ENCODE assay signal across 21 cellular contexts in genomic region chr20:13341737-13342393, GRCh38.
DNase-seq lines count a peak whose midpoint lies in the region; ATAC-seq, FAIRE-seq and TF ChIP-seq lines count a peak whose summit lies in the region.
"Had no signal": no experiment of that assay in that cellular context is flagged by ENCODE, and none has a peak within 500 bp of the region (broad histone marks: within the 10 kb centered on the region; RNA-seq: fewer than 3 reads in every experiment).

No MANE protein-coding gene starts in this region.

- no TSS peak for BruUV-seq in GM12878 (replicated peaks; lab: Mats Ljungman, UMichigan)

- no peak for TF ChIP-seq RAD21 in GM12878 (IDR thresholded peaks at IDR 0.05; ENCODE audit: insufficient read depth, low read depth, low read length)

- SMC1A ChIA-PET in GM12878 (lab: Charles Lee; ENCODE audit: uncharacterized antibody, unreplicated experiment), result interaction anchor here (0.9 to 14.3 kb wide), 11 partner anchors 10 to 205 kb away, joined by 3 to 165 read pairs (median 6); no protein-coding TSS in a partner anchor

- 41% methylated on average over 9 of the region's 9 CpGs for whole genome bisulfite sequencing in GM12878 (ENCODE audit: insufficient coverage, insufficient replicate concordance, low lambda C conversion rate, missing lambda C conversion rate)
- WGBS in suprapubic skin, result 68% methylated on average over 8 of the region's 9 CpGs

- H3K27ac ChIP-seq in GM12878 (ENCODE audit: control insufficient read depth, insufficient read depth), result no peak overlapping the region
- H3K27ac ChIP-seq in suprapubic skin, result peak overlapping the region; percentile 48

- H3K36me3 Mint-ChIP-seq in activated naive CD4-positive, alpha-beta T cell treated with anti-CD3 and anti-CD28 coated beads, Interleukin-2, amount 50 U/mL, for 72 hours, result no peaks in the 10 kb centered on the region
- H3K36me3 Mint-ChIP-seq: activated naive CD4-positive, alpha-beta T cell treated with anti-CD3 and anti-CD28 coated beads, Interleukin-2, amount 10 ng/mL, durations not matched to agents 7 days and 5 days; CD4-positive, CD25-positive, alpha-beta regulatory T cell; natural killer cell had no signal

- no peak overlapping the region for H3K27ac Mint-ChIP-seq in activated naive CD4-positive, alpha-beta T cell treated with anti-CD3 and anti-CD28 coated beads, Interleukin-2, amount 50 U/mL, for 72 hours
- H3K27ac Mint-ChIP-seq: activated naive CD4-positive, alpha-beta T cell treated with anti-CD3 and anti-CD28 coated beads, Interleukin-2, amount 10 ng/mL, durations not matched to agents 7 days and 5 days; CD4-positive, CD25-positive, alpha-beta regulatory T cell; natural killer cell; T-helper 1 cell treated with Interleukin-12 subunit alpha and Interleukin-12 subunit beta and Interleukin-4 antibody, amounts not matched to agents 30 μg/mL and 1 μg/mL, for 36 hours had no signal

- RAD21 ChIA-PET in GM12878 (lab: Charles Lee; ENCODE audit: unreplicated experiment), result interaction anchor here (0.8 to 5.7 kb wide), 6 partner anchors 9 to 221 kb away, joined by 4 to 54 read pairs (median 10); no protein-coding TSS in a partner anchor

- no peak overlapping the region for H3K4me3 ChIP-seq in GM12878
- no peak overlapping the region for H3K4me3 ChIP-seq in suprapubic skin
- H3K4me3 ChIP-seq: lung, uterus had no signal

- no peak for TF ChIP-seq POLR2A in GM12878 (IDR thresholded peaks at IDR 0.05; ENCODE audit: low read depth, low read length)
- TF ChIP-seq POLR2A in suprapubic skin (IDR thresholded peaks at IDR 0.05), result no peak

- no peak overlapping the region for H3K9ac ChIP-seq in GM12878 (ENCODE audit: control insufficient read depth, insufficient read depth, low read length)

- CTCF ChIA-PET in GM12878 (lab: Yijun Ruan, JAX), result interaction anchor here (0.9 to 3.8 kb wide), 6 partner anchors 11 to 232 kb away, joined by 3 to 19 read pairs (median 3); no protein-coding TSS in a partner anchor

- no peak for TF ChIP-seq CTCF in GM12878 (IDR thresholded peaks at IDR 0.05 in 2 of 3, conservative IDR thresholded peaks at IDR 0.05 in 1 of 3; ENCODE audit: control insufficient read depth in 2 of 3, extremely low read depth in 1 of 3, insufficient read depth in 1 of 3, low read depth in 3 of 3, low read length in 3 of 3)
- no peak for TF ChIP-seq CTCF in suprapubic skin (IDR thresholded peaks at IDR 0.05)

- H3K9me3 Mint-ChIP-seq in activated naive CD4-positive, alpha-beta T cell treated with anti-CD3 and anti-CD28 coated beads, Interleukin-2, amount 50 U/mL, for 72 hours, result peaks cover 0 to 7% of the 10 kb centered on the region in 2 donors
- H3K9me3 Mint-ChIP-seq: activated naive CD4-positive, alpha-beta T cell treated with anti-CD3 and anti-CD28 coated beads, Interleukin-2, amount 10 ng/mL, durations not matched to agents 7 days and 5 days; natural killer cell; T-helper 1 cell treated with Interleukin-12 subunit alpha and Interleukin-12 subunit beta and Interleukin-4 antibody, amounts not matched to agents 30 μg/mL and 1 μg/mL, for 36 hours had no signal

- ATAC-seq in activated naive CD4-positive, alpha-beta T cell treated with anti-CD3 and anti-CD28 coated beads, Interleukin-2, amount 50 U/mL, for 72 hours, result peak; percentile 37 to 39
- ATAC-seq in HG02852 (IDR thresholded peaks at IDR 0.05; ENCODE audit: unreplicated experiment) (peak; percentile 52), GM12878 (peak; percentile 35)
- ATAC-seq: HCT116, natural killer cell had no signal

- no peaks in the 10 kb centered on the region for H3K36me3 ChIP-seq in GM12878 (ENCODE audit: control insufficient read depth in 2 of 2, insufficient read depth in 2 of 2, low read length in 1 of 2)
- H3K36me3 ChIP-seq in suprapubic skin, result no peaks in the 10 kb centered on the region
- H3K36me3 ChIP-seq: uterus had no signal

- intact Hi-C loops in GM12878 (cut with micrococcal nuclease; ENCODE audit: unreplicated experiment), result no loop called here

- H3K27me3 ChIP-seq in GM12878 (replicated peaks in 1 of 2; ENCODE audit: control insufficient read depth in 2 of 2, insufficient read depth in 2 of 2, low read length in 1 of 2), result no peaks in the 10 kb centered on the region
- no peaks in the 10 kb centered on the region for H3K27me3 ChIP-seq in suprapubic skin
- H3K27me3 ChIP-seq: uterus had no signal

- no peak for FAIRE-seq in GM12878 (lab: Jason Lieb, UNC)

- H3K4me1 ChIP-seq in GM12878 (ENCODE audit: control insufficient read depth, insufficient read depth, low read length) (no peaks in the 10 kb centered on the region; the same call in 1 of the 2 replicates), suprapubic skin (peaks cover 20% of the 10 kb centered on the region)
- H3K4me1 ChIP-seq: uterus had no signal

- POLR2A ChIA-PET in GM12878 (lab: Charles Lee), result interaction anchor here (0.8 kb wide), 1 partner anchor 11 kb away, joined by 4 read pairs; no protein-coding TSS in a partner anchor

- no peaks in the 10 kb centered on the region for H4K20me1 ChIP-seq in GM12878 (ENCODE audit: control insufficient read depth, insufficient read depth)

- H3K4me2 ChIP-seq in GM12878 (ENCODE audit: control insufficient read depth, insufficient read depth), result no peak overlapping the region

- H3K79me2 ChIP-seq in GM12878 (ENCODE audit: control insufficient read depth, insufficient read depth, low read length), result no peaks in the 10 kb centered on the region

- no peak for DNase-seq in activated naive CD4-positive, alpha-beta T cell treated with anti-CD3 and anti-CD28 coated beads, Interleukin-2, amount 50 U/mL, for 72 hours (ENCODE audit: low spot score in 2 of 2)
- DNase-seq in activated naive CD4-positive, alpha-beta T cell treated with Interleukin-2 at 50 U/mL for 16 hours, result no peak
- DNase-seq in GM12878 (ENCODE audit: low read depth, low spot score) (no peak), suprapubic skin (ENCODE audit: low spot score in 2 of 2) (no peak), DMS114 treated with DMSO at 0.1 percent for 48 hours (lab: John Stamatoyannopoulos, UW; ENCODE audit: unreplicated experiment) (no peak), T-helper 9 cell (no peak), inferior parietal cortex (ENCODE audit: extremely low spot score) (no peak)
- DNase-seq: activated CD4-positive, CD25-positive, alpha-beta regulatory T cell; activated CD8-positive, alpha-beta memory T cell treated with anti-CD3 and anti-CD28 coated beads, Interleukin-2, amount 50 U/mL, for 48 hours; activated naive CD4-positive, alpha-beta T cell treated with anti-CD3 and anti-CD28 coated beads, Interleukin-2, amount 10 ng/mL, durations not matched to agents 7 days and 5 days; CD4-positive, CD25-positive, alpha-beta regulatory T cell; dermis blood vessel endothelial cell; natural killer cell; NCI-H446 treated with DMSO at 0.1 percent for 48 hours; SHP77; stimulated activated naive CD4-positive, alpha-beta T cell treated with Interleukin-2 at 50 U/mL for 16 hours; uterus had no signal

- H2AFZ ChIP-seq in GM12878 (ENCODE audit: control insufficient read depth, low read depth, low read length), result no peak overlapping the region

- in situ Hi-C loops in GM12878 (cut with MboI), result no loop called here

- H3K9me3 ChIP-seq in GM12878 (replicated peaks; ENCODE audit: control insufficient read depth, insufficient read depth, low read length) (no peaks in the 10 kb centered on the region), suprapubic skin (no peaks in the 10 kb centered on the region)
- H3K9me3 ChIP-seq: uterus had no signal

- TF ChIP-seq EP300 in GM12878 (IDR thresholded peaks at IDR 0.05; ENCODE audit: borderline replicate concordance in 1 of 2, control insufficient read depth in 1 of 2, low read depth in 2 of 2, low read length in 2 of 2) (no peak), suprapubic skin (IDR thresholded peaks at IDR 0.05) (no peak)

TF ChIP-seq in GM12878, 131 proteins besides CTCF, POLR2A, EP300 and RAD21:
- TF ChIP-seq YY1 (IDR thresholded peaks at IDR 0.05; ENCODE audit: low read depth, low read length) (0 out of 2 replicates have a peak, but pooled peaks have one; percentile 16), TCF3 (IDR thresholded peaks at IDR 0.05; ENCODE audit: borderline replicate concordance, insufficient read depth, low read depth, low read length) (peak; percentile 58; the same call in 1 of the 2 replicates), BHLHE40 (IDR thresholded peaks at IDR 0.05; ENCODE audit: borderline replicate concordance in 1 of 2, low read depth in 2 of 2, low read length in 1 of 2) (peak in 1 of 2 experiments; percentile 10; a peak in 1 of 4 replicates), TCF12 (IDR thresholded peaks at IDR 0.05; ENCODE audit: low read depth, low read length) (peak; percentile 82), PKNOX1 (IDR thresholded peaks at IDR 0.05) (no peak), RUNX3 (IDR thresholded peaks at IDR 0.05; ENCODE audit: low read length) (peak; percentile 68), MLLT1 (IDR thresholded peaks at IDR 0.05) (no peak)
